ENCODE assay signal across 9 cellular contexts in the genomic region with DNA sequence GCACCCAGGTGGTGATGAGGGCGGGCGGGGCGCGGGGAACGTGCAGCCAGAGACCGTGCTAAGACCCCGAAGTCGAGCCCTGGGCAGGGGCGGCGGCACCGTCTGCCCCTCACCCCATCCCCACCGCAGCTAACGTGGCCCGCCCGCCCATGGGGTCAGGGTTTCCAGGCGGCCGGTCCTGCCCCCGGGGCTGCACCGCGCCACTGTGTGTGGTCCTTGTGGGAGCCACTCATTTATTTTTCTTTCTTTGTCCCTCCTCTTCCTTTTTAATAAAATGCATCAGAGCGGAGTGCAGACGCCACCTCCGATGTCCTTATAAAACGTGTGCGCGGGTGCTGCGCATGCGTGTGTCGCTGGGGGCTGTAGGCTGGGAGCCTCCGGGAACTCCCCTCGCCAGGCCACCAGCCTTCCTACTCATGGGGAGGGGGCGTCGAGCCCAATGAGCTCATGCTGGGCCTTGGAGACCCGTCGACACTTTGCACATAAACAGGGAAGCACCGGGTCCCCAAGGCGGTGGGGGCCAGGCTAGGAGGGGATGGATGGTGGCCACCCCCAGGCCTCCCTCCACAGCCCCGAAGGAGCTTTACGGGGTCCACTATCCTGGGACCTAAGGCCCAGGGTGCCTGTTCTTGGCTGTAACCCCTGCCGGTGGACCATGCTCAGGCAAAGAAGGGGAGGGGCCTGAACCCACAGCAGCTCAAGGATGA. TPM values are rescaled to one million over a fixed set of nuclear protein-coding genes. Genes with fewer than 3 reads are reported as not detected.
DNase-seq lines count a peak whose midpoint lies in the region; ATAC-seq, FAIRE-seq and TF ChIP-seq lines count a peak whose summit lies in the region.
"Had no signal": no experiment of that assay in that cellular context is flagged by ENCODE, and none has a peak within 500 bp of the region (broad histone marks: within the 10 kb centered on the region; RNA-seq: fewer than 3 reads in every experiment).

No MANE protein-coding gene starts in this region.

- no peaks in the 10 kb centered on the region for H4K20me1 ChIP-seq in hepatocyte (ENCODE audit: insufficient read depth, poor library complexity, severe bottlenecking)

- H3K27ac ChIP-seq in hepatocyte, result peak overlapping the region; percentile 97
- H3K27ac ChIP-seq: parathyroid adenoma had no signal

- H3K4me2 ChIP-seq in hepatocyte, result peak overlapping the region; percentile 80

- peaks cover 35% of the 10 kb centered on the region for H3K4me1 ChIP-seq in hepatocyte (ENCODE audit: insufficient read depth)
- H3K4me1 ChIP-seq: parathyroid adenoma had no signal

- TF ChIP-seq POLR2A in GM12892 (IDR thresholded peaks at IDR 0.05; ENCODE audit: low read depth, low read length), result no peak

- peak overlapping the region; percentile 19 for H2AFZ ChIP-seq in hepatocyte

- no peaks in the 10 kb centered on the region for H3K27me3 ChIP-seq in hepatocyte

- no peak for FAIRE-seq in GM12892 (lab: Jason Lieb, UNC)

- H3K9me3 Mint-ChIP-seq in activated naive CD4-positive, alpha-beta T cell treated with anti-CD3 and anti-CD28 coated beads for 36 hours, result no peaks in the 10 kb centered on the region

- H3K36me3 ChIP-seq in hepatocyte (replicated peaks; ENCODE audit: insufficient read depth, low read depth), result no peaks in the 10 kb centered on the region

- no peaks in the 10 kb centered on the region for H3K9me2 ChIP-seq in hepatocyte (replicated peaks; ENCODE audit: insufficient read depth)

- no peaks in the 10 kb centered on the region for H3K9me3 ChIP-seq in hepatocyte (ENCODE audit: low read depth)

- no peak for TF ChIP-seq CTCF in hepatocyte (IDR thresholded peaks at IDR 0.05; ENCODE audit: poor library complexity)

- H3K79me2 ChIP-seq in hepatocyte, result no peaks in the 10 kb centered on the region
- H3K79me2 ChIP-seq: parathyroid adenoma had no signal

- peak; percentile 19 for DNase-seq in GM12892 (ENCODE audit: insufficient read length)
- DNase-seq in activated naive CD4-positive, alpha-beta T cell treated with anti-CD3 and anti-CD28 coated beads for 36 hours, result peak; percentile 37
- DNase-seq in hepatocyte (ENCODE audit: low spot score), result peak; percentile 67
- DNase-seq in sciatic nerve (ENCODE audit: low spot score), result peak; percentile 80
- DNase-seq in EL, result no peak

- intact Hi-C loops in activated naive CD4-positive, alpha-beta T cell treated with anti-CD3 and anti-CD28 coated beads for 36 hours (cut with micrococcal nuclease), result loop anchor here (5.0 kb wide), 2 partner anchors 101 to 126 kb away; no protein-coding TSS in a partner anchor
- intact Hi-C loops in sciatic nerve (cut with DNase I), result no loop called here

- no peaks in the 10 kb centered on the region for H3K27me3 Mint-ChIP-seq in activated naive CD4-positive, alpha-beta T cell treated with anti-CD3 and anti-CD28 coated beads for 36 hours (ENCODE audit: low read depth)

- H3K36me3 Mint-ChIP-seq in activated naive CD4-positive, alpha-beta T cell treated with anti-CD3 and anti-CD28 coated beads for 36 hours (ENCODE audit: low read depth), result no peaks in the 10 kb centered on the region

- peaks cover 28% of the 10 kb centered on the region for H3K4me1 Mint-ChIP-seq in activated naive CD4-positive, alpha-beta T cell treated with anti-CD3 and anti-CD28 coated beads for 36 hours (ENCODE audit: low read depth)

- CTCF ChIA-PET in activated naive CD4-positive, alpha-beta T cell treated with anti-CD3 and anti-CD28 coated beads for 36 hours (lab: Charles Lee), result no interaction called here

- ATAC-seq in sciatic nerve (peak; percentile 82), HG02852 (IDR thresholded peaks at IDR 0.05; ENCODE audit: unreplicated experiment) (no peak), GM21367 (IDR thresholded peaks at IDR 0.05; ENCODE audit: unreplicated experiment) (no peak), HG02678 (IDR thresholded peaks at IDR 0.05; ENCODE audit: unreplicated experiment) (no peak)

- no peak overlapping the region for H3K27ac Mint-ChIP-seq in activated naive CD4-positive, alpha-beta T cell treated with anti-CD3 and anti-CD28 coated beads for 36 hours

- 37% methylated on average over 22 of the region's 40 CpGs for WGBS in hepatocyte (ENCODE audit: low lambda C conversion rate, missing lambda C conversion rate)

- peak overlapping the region; percentile 54 for H3K4me3 Mint-ChIP-seq in activated naive CD4-positive, alpha-beta T cell treated with anti-CD3 and anti-CD28 coated beads for 36 hours

- no peak overlapping the region for H3K4me3 ChIP-seq in hepatocyte

RNA-seq across cellular contexts. Expression of a gene that starts 59.9 kb away (rescaled TPM):
- not detected for polyA plus RNA-seq in GM12892 (2012; ENCODE audit: missing spikeins)
- not detected for total RNA-seq in activated naive CD4-positive, alpha-beta T cell treated with anti-CD3 and anti-CD28 coated beads for 36 hours
- total RNA-seq in hepatocyte (1.2 and 2.8 TPM in 2 replicates), sciatic nerve (11.4 TPM)
- polyA plus RNA-seq in hepatocyte, result 0.40 and 1.5 TPM in 2 replicates
